ENCODE assay signal across 26 cellular contexts in the genomic region with DNA sequence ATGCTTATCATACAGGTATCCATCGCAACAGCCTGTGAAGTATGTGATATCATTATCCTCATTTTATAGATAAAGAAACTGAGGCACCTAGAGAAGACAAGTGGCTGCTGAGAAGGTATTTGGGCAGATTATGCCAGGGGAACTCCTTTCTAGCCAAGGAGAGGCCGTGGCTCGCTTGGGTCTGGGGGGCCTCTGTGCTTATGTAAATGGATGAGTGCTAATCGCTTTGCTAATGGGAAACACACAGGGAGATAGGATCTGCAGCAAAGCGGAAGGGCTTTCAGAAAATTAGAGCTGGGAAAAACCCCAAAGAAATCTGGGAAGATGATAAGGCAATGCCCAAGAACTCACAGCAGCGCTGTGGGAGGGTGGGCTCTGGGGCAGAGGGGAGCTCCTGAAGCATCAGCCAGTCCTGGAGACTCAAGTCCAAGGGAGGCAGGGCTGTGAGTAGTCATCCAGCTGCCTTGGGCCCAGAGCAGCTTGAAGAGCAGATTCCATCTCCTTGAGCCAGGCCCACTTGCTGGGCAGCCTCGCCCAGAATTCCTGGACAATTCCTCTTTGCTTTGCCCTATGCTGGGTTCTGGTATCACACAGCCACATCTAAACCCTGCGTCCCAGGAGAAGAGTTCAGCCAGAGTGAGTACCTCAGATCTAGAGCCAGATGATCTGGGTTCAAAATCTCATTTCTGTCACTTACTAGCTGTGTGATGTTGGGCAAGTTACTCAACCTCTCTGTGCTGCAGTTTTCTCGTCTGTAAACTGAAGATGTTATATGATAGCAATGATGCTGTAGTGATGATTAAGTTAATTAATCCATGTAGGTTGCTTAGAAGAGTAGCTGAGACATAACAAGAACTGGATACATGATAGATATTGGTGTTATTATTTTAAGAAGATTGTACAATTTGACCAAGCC. TPM values are rescaled to one million over a fixed set of nuclear protein-coding genes. Genes with fewer than 3 reads are reported as not detected.
DNase-seq lines count a peak whose midpoint lies in the region; ATAC-seq, FAIRE-seq and TF ChIP-seq lines count a peak whose summit lies in the region.
"Had no signal": no experiment of that assay in that cellular context is flagged by ENCODE, and none has a peak within 500 bp of the region (broad histone marks: within the 10 kb centered on the region; RNA-seq: fewer than 3 reads in every experiment).

No MANE protein-coding gene starts in this region.

- H3K27me3 ChIP-seq in H1 (replicated peaks in 1 of 4; ENCODE audit: control insufficient read depth in 3 of 4, extremely low read depth in 1 of 4, insufficient read depth in 3 of 4, low read length in 3 of 4): no peaks in the 10 kb centered on the region; a peak in 2 of 7 replicates
- peaks cover 0 to 20% (median 0%) of the 10 kb centered on the region in 3 experiments for H3K27me3 ChIP-seq in neuronal stem cell (ENCODE audit: control insufficient read depth in 3 of 3, insufficient read depth in 3 of 3, low read depth in 1 of 3, low read length in 3 of 3)

- H3K23ac ChIP-seq in H1 (ENCODE audit: insufficient read length) (no peak overlapping the region), neuronal stem cell (ENCODE audit: low read depth, low read length, poor library complexity) (peak overlapping the region; percentile 14)

- H3K23me2 ChIP-seq in H1 (ENCODE audit: low read depth, low read length): no peaks in the 10 kb centered on the region; the same call in 1 of the 2 replicates

- H3K27ac ChIP-seq in HEK293 (ENCODE audit: extremely low read depth, low read depth, low read length): no peak overlapping the region
- H3K27ac ChIP-seq in H1 (ENCODE audit: low read depth, low read length): no peak overlapping the region
- H3K27ac ChIP-seq in neuronal stem cell (replicated peaks; ENCODE audit: low read length): no peak overlapping the region
- H3K27ac ChIP-seq: HL-60 had no signal

- no peaks in the 10 kb centered on the region for H3K9me3 Mint-ChIP-seq in activated CD4-positive, alpha-beta T cell treated with anti-CD3 and anti-CD28 coated beads for 36 hours (ENCODE audit: low read depth)
- H3K9me3 Mint-ChIP-seq: HFFc6 had no signal

- 60% methylated on average over 9 of the region's 9 CpGs; no CpG with 5 or more reads in 1 of the 2 experiments for WGBS in H1 (ENCODE audit: extremely low coverage in 1 of 2, insufficient coverage in 1 of 2, insufficient read length in 1 of 2, insufficient replicate concordance in 2 of 2, low coverage in 1 of 2, low lambda C conversion rate in 2 of 2, missing lambda C conversion rate in 1 of 2), 2 experiments
- no CpG with 5 or more reads among the region's 9 CpGs for WGBS in neuronal stem cell (ENCODE audit: extremely low coverage in 2 of 2, insufficient read length in 2 of 2, insufficient replicate concordance in 1 of 2), 2 donors

- H3K36me3 Mint-ChIP-seq in activated CD4-positive, alpha-beta T cell treated with anti-CD3 and anti-CD28 coated beads for 36 hours (ENCODE audit: low read depth): no peaks in the 10 kb centered on the region
- H3K36me3 Mint-ChIP-seq: CD4-positive, CD25-positive, alpha-beta regulatory T cell had no signal

- no peak overlapping the region for H3K4me3 Mint-ChIP-seq in activated CD4-positive, alpha-beta T cell treated with anti-CD3 and anti-CD28 coated beads for 36 hours
- H3K4me3 Mint-ChIP-seq: CD4-positive, CD25-positive, alpha-beta regulatory T cell; HFFc6 had no signal

- peaks cover 12% of the 10 kb centered on the region for H3K27me3 Mint-ChIP-seq in activated CD4-positive, alpha-beta T cell treated with anti-CD3 and anti-CD28 coated beads for 36 hours

- H2BK15ac ChIP-seq in H1 (ENCODE audit: low read length) (no peak overlapping the region), neuronal stem cell (ENCODE audit: low read length) (no peak overlapping the region)

- CTCF ChIA-PET in HEK293 (lab: Yijun Ruan, JAX) (interaction anchor here (1.2 to 1.6 kb wide), 3 partner anchors 37 to 83 kb away, joined by 3 to 6 read pairs (median 4); a partner anchor contains a TSS), H1 (lab: Charles Lee; ENCODE audit: partially characterized antibody) (interaction anchor here (0.7 to 2.4 kb wide), 13 partner anchors 10 to 264 kb away, joined by 3 to 8 read pairs (median 4); no protein-coding TSS in a partner anchor)
- CTCF ChIA-PET in activated CD4-positive, alpha-beta T cell treated with anti-CD3 and anti-CD28 coated beads for 36 hours (lab: Charles Lee): interaction anchor here (1.0 kb wide), 1 partner anchor 26 kb away, joined by 3 read pairs; no protein-coding TSS in a partner anchor

- H4K8ac ChIP-seq in H1 (ENCODE audit: extremely low read depth, insufficient read depth, low read length): no peak overlapping the region
- no peak overlapping the region for H4K8ac ChIP-seq in neuronal stem cell (ENCODE audit: low read depth, low read length)

- no peaks in the 10 kb centered on the region for H3K9me3 ChIP-seq in HEK293 (ENCODE audit: control insufficient read depth, insufficient read depth, low read depth, low read length)
- no peaks in the 10 kb centered on the region; a peak in 1 of 4 replicates for H3K9me3 ChIP-seq in H1 (ENCODE audit: insufficient read depth in 2 of 2, low read depth in 1 of 2, low read length in 1 of 2)
- H3K9me3 ChIP-seq in neuronal stem cell (replicated peaks in 1 of 2; ENCODE audit: control insufficient read depth in 2 of 2, insufficient read depth in 1 of 2, low read depth in 1 of 2, low read length in 2 of 2): peaks cover 0 to under 1% of the 10 kb centered on the region in 2 donors

- no peak for TF ChIP-seq EP300 in H1 (IDR thresholded peaks at IDR 0.05; ENCODE audit: borderline replicate concordance in 1 of 2, low read depth in 2 of 2, low read length in 2 of 2)

- H3K27ac Mint-ChIP-seq in activated CD4-positive, alpha-beta T cell treated with anti-CD3 and anti-CD28 coated beads for 36 hours: no peak overlapping the region
- H3K27ac Mint-ChIP-seq: CD4-positive, CD25-positive, alpha-beta regulatory T cell; HFFc6 had no signal

- H2AK5ac ChIP-seq in H1 (ENCODE audit: low read depth, low read length) (no peak overlapping the region), neuronal stem cell (ENCODE audit: low read depth, low read length) (no peak overlapping the region)

- POLR2A ChIA-PET in HEK293 (lab: Yijun Ruan, JAX) (no interaction called here), H1 (lab: Charles Lee; ENCODE audit: partially characterized antibody) (interaction anchor here (0.5 kb wide), 1 partner anchor 88 kb away, joined by 4 read pairs; no protein-coding TSS in a partner anchor)
- POLR2A ChIA-PET in activated CD4-positive, alpha-beta T cell treated with anti-CD3 and anti-CD28 coated beads for 36 hours (lab: Charles Lee): no interaction called here

- H3K4me1 ChIP-seq in HEK293 (ENCODE audit: control insufficient read depth, insufficient read depth, low read length) (no peaks in the 10 kb centered on the region), H1 (replicated peaks in 1 of 4; ENCODE audit: control insufficient read depth in 3 of 4, insufficient read depth in 4 of 4, low read length in 3 of 4) (0 out of 7 replicates have a peak, but pooled peaks cover 0 to 2% (median 0%) of the 10 kb centered on the region in 4 experiments), neuronal stem cell (ENCODE audit: control insufficient read depth in 2 of 2, insufficient read depth in 1 of 2, low read depth in 1 of 2, low read length in 2 of 2) (peaks cover 0 to 4% of the 10 kb centered on the region in 2 donors)

- H2BK5ac ChIP-seq in H1 (ENCODE audit: low read depth, low read length) (no peak overlapping the region), neuronal stem cell (ENCODE audit: low read length) (no peak overlapping the region)

- H4K20me1 ChIP-seq in H1 (replicated peaks in 1 of 2; ENCODE audit: control insufficient read depth in 1 of 2, insufficient read depth in 2 of 2, low read length in 2 of 2): peaks cover 0 to under 1% of the 10 kb centered on the region in 2 experiments

- no peak for ATAC-seq in activated CD4-positive, alpha-beta T cell treated with anti-CD3 and anti-CD28 coated beads for 36 hours
- ATAC-seq: PC-3 had no signal

- intact Hi-C loops in activated CD4-positive, alpha-beta T cell treated with anti-CD3 and anti-CD28 coated beads for 36 hours (cut with DNase I, micrococcal nuclease): no loop called here

- no peak overlapping the region for H4K5ac ChIP-seq in H1 (ENCODE audit: insufficient read length, low read depth, low read length)

- no peak overlapping the region for H3K56ac ChIP-seq in H1 (replicated peaks; ENCODE audit: insufficient read length, low read depth, low read length)

- H2AFZ ChIP-seq in H1 (ENCODE audit: low read length) (no peak overlapping the region), neuronal stem cell (ENCODE audit: low read length) (no peak overlapping the region)

- H3K4me1 Mint-ChIP-seq in activated CD4-positive, alpha-beta T cell treated with anti-CD3 and anti-CD28 coated beads for 36 hours: no peaks in the 10 kb centered on the region
- H3K4me1 Mint-ChIP-seq: CD4-positive, CD25-positive, alpha-beta regulatory T cell had no signal

- H2BK120ac ChIP-seq in H1 (replicated peaks; ENCODE audit: low read depth, low read length) (no peak overlapping the region), neuronal stem cell (ENCODE audit: low read depth, low read length) (no peak overlapping the region)

- H3K79me2 ChIP-seq in H1 (ENCODE audit: control insufficient read depth in 1 of 2, insufficient read depth in 2 of 2, low read length in 2 of 2): no peaks in the 10 kb centered on the region

- H2BK12ac ChIP-seq in H1 (ENCODE audit: low read depth, low read length) (no peak overlapping the region), neuronal stem cell (ENCODE audit: low read length) (no peak overlapping the region)

- no peak overlapping the region for H2BK20ac ChIP-seq in H1 (ENCODE audit: low read length)

- no peak overlapping the region for H3K18ac ChIP-seq in H1 (ENCODE audit: extremely low read depth, low read length)
- H3K18ac ChIP-seq in neuronal stem cell (ENCODE audit: low read length): no peak overlapping the region

- no peak overlapping the region for H3K4ac ChIP-seq in H1 (replicated peaks; ENCODE audit: insufficient read length, low read depth, low read length)
- no peak overlapping the region for H3K4ac ChIP-seq in neuronal stem cell (ENCODE audit: low read length)

- no peak for FAIRE-seq in H1 (lab: Jason Lieb, UNC)
- FAIRE-seq: GM12891, H54 had no signal

- H3K14ac ChIP-seq in H1 (ENCODE audit: insufficient read length) (no peak overlapping the region), neuronal stem cell (ENCODE audit: low read length) (no peak overlapping the region)

- DNase-seq in Daoy (ENCODE audit: low read depth): peak; percentile 17
- no peak for DNase-seq in H1 (ENCODE audit: low read depth in 1 of 2, low spot score in 2 of 2)
- DNase-seq in neuronal stem cell (ENCODE audit: low spot score): no peak
- no peak for DNase-seq in SW480 (ENCODE audit: low spot score)
- DNase-seq in amygdala (lab: John Stamatoyannopoulos, UW): no peak
- no peak for DNase-seq in NCI-H128 (lab: John Stamatoyannopoulos, UW; ENCODE audit: unreplicated experiment)
- no peak for DNase-seq in activated CD4-positive, alpha-beta T cell treated with anti-CD3 and anti-CD28 coated beads for 36 hours
- DNase-seq: CD4-positive, CD25-positive, alpha-beta regulatory T cell; DMS 273 treated with DMSO at 0.1 percent for 48 hours; DND-41; HFFc6; KG1; NCI-H1417; NCI-H1694 treated with DMSO at 0.1 percent for 48 hours; NCI-H446 treated with DMSO at 0.1 percent for 48 hours; NCI-H526 treated with DMSO at 0.1 percent for 48 hours; PC-3; Right ventricle myocardium superior had no signal

- H3K4me3 ChIP-seq in HEK293 (ENCODE audit: low read depth, low read length): no peak overlapping the region
- no peak overlapping the region for H3K4me3 ChIP-seq in H1 (ENCODE audit: extremely low read depth in 1 of 4, insufficient read depth in 2 of 4, low read depth in 3 of 4, low read length in 4 of 4)
- H3K4me3 ChIP-seq in neuronal stem cell (ENCODE audit: low read length in 2 of 2): no peak overlapping the region

- H3K36me3 ChIP-seq in HEK293 (ENCODE audit: control insufficient read depth in 2 of 2, insufficient read depth in 1 of 2, low read length in 2 of 2) (no peaks in the 10 kb centered on the region), H1 (ENCODE audit: control insufficient read depth in 2 of 4, insufficient read depth in 4 of 4, low read length in 3 of 4) (no peaks in the 10 kb centered on the region), neuronal stem cell (replicated peaks in 1 of 2; ENCODE audit: control insufficient read depth in 2 of 2, insufficient read depth in 2 of 2, low read length in 2 of 2) (no peaks in the 10 kb centered on the region)

- no peak for TF ChIP-seq RAD21 in H1 (IDR thresholded peaks at IDR 0.05 in 1 of 2, conservative IDR thresholded peaks at IDR 0.05 in 1 of 2; ENCODE audit: low read depth in 2 of 2, low read length in 2 of 2)

- H3K79me1 ChIP-seq in H1 (ENCODE audit: low read depth, low read length) (no peaks in the 10 kb centered on the region), neuronal stem cell (ENCODE audit: low read depth, low read length) (no peaks in the 10 kb centered on the region)

- TF ChIP-seq POLR2A in H1 (IDR thresholded peaks at IDR 0.05; ENCODE audit: control extremely low read depth in 1 of 2, low read depth in 2 of 2, low read length in 2 of 2): no peak

- H4K91ac ChIP-seq in H1 (replicated peaks; ENCODE audit: insufficient read length, low read length): no peak overlapping the region
- no peak overlapping the region for H4K91ac ChIP-seq in neuronal stem cell (ENCODE audit: low read depth, low read length, poor library complexity)

- H3K9ac ChIP-seq in H1 (replicated peaks in 1 of 4; ENCODE audit: extremely low read depth in 1 of 4, low read depth in 3 of 4, low read length in 3 of 4) (no peak overlapping the region), neuronal stem cell (ENCODE audit: low read depth, low read length, poor library complexity) (no peak overlapping the region)

- TF ChIP-seq CTCF in HEK293 (tag by site-specific recombination; IDR thresholded peaks at IDR 0.05) (no peak), H1 (IDR thresholded peaks at IDR 0.05; ENCODE audit: control extremely low read depth in 1 of 3, insufficient read depth in 1 of 3, low read depth in 1 of 3, low read length in 3 of 3) (no peak)

- no peak overlapping the region for H3K4me2 ChIP-seq in H1 (ENCODE audit: insufficient read depth in 1 of 2, low read depth in 2 of 2, low read length in 2 of 2)
- H3K4me2 ChIP-seq in neuronal stem cell (ENCODE audit: insufficient read depth, low read length, poor library complexity, severe bottlenecking): no peak overlapping the region

RNA-seq across cellular contexts. Expression of a gene that starts 36.7 kb away (rescaled TPM):
- total RNA-seq in Daoy (2014; rRNA removed; shearing (Covaris generic)): 0.57 and 2.4 TPM in 2 replicates
- not detected in 2 replicates for total RNA-seq in H1 (2021; fragmentation: NEBNext Ultra II Directional; extraction: Animal tissue kit (Norgen Biotek cat#: 25700))
- polyA plus RNA-seq in H1 (2011; rRNA removed): not detected in 2 replicates
- polyA plus RNA-seq in H1 (2011; cell fraction: cytosol; rRNA removed): not detected
- polyA plus RNA-seq in H1 (2011; cell fraction: nucleus; rRNA removed): not detected
- 0.04 TPM in 1 of 4 replicates, not detected in the others for polyA plus RNA-seq in H1 (2012, experiment 1 of 2)
- polyA plus RNA-seq in H1 (2012, experiment 2 of 2): not detected
- polyA plus RNA-seq in H1 (2013, experiment 1 of 2): under 0.01 TPM
- polyA plus RNA-seq in H1 (2013, experiment 2 of 2): not detected
- polyA minus RNA-seq in H1 (2011; rRNA and poly(A)+ RNA removed): 0.02 TPM in 1 of 2 replicates, not detected in the other
- not detected for polyA minus RNA-seq in H1 (2011; cell fraction: cytosol; rRNA and poly(A)+ RNA removed)
- polyA minus RNA-seq in H1 (2011; cell fraction: nucleus; rRNA and poly(A)+ RNA removed): not detected
- not detected for polyA plus RNA-seq in neuronal stem cell (2013, experiment 1 of 2)
- under 0.01 TPM for polyA plus RNA-seq in neuronal stem cell (2013, experiment 2 of 2)
- total RNA-seq in activated CD4-positive, alpha-beta T cell treated with anti-CD3 and anti-CD28 coated beads for 36 hours: under 1 TPM; 0.05 to 0.07 TPM
- total RNA-seq: Right ventricle myocardium superior had no signal

RNA-seq across cellular contexts. Expression of a gene that starts 58.5 kb away (rescaled TPM):
- total RNA-seq in Daoy (2014; rRNA removed; shearing (Covaris generic)): not detected in 2 replicates
- total RNA-seq in H1 (2021; fragmentation: NEBNext Ultra II Directional; extraction: Animal tissue kit (Norgen Biotek cat#: 25700)): 0.27 TPM in 1 of 2 replicates, not detected in the other
- 0.18 and 0.22 TPM in 2 replicates for polyA plus RNA-seq in H1 (2011; rRNA removed)
- polyA plus RNA-seq in H1 (2011; cell fraction: cytosol; rRNA removed): 0.04 TPM
- 0.10 TPM for polyA plus RNA-seq in H1 (2011; cell fraction: nucleus; rRNA removed)
- polyA plus RNA-seq in H1 (2012, experiment 1 of 2): 0.25 to 0.52 TPM (median 0.38 TPM) in 4 replicates
- 0.26 TPM for polyA plus RNA-seq in H1 (2012, experiment 2 of 2)
- polyA plus RNA-seq in H1 (2013, experiment 1 of 2): 0.10 TPM
- polyA plus RNA-seq in H1 (2013, experiment 2 of 2): 0.17 TPM
- 0.17 TPM in 1 of 2 replicates, not detected in the other for polyA minus RNA-seq in H1 (2011; rRNA and poly(A)+ RNA removed)
- not detected for polyA minus RNA-seq in H1 (2011; cell fraction: cytosol; rRNA and poly(A)+ RNA removed)
- not detected for polyA minus RNA-seq in H1 (2011; cell fraction: nucleus; rRNA and poly(A)+ RNA removed)
- 0.20 TPM for polyA plus RNA-seq in neuronal stem cell (2013, experiment 1 of 2)
- polyA plus RNA-seq in neuronal stem cell (2013, experiment 2 of 2): 0.15 TPM
- not detected for total RNA-seq in activated CD4-positive, alpha-beta T cell treated with anti-CD3 and anti-CD28 coated beads for 36 hours
- total RNA-seq: CD4-positive, CD25-positive, alpha-beta regulatory T cell; G401; HFFc6; HT-29; PC-3; Right ventricle myocardium superior; RPMI7951; SK-MEL-5 had no signal
- polyA plus RNA-seq: CD4-positive, CD25-positive, alpha-beta regulatory T cell had no signal
